Comparison of ENCODE assay signal across 34 cellular contexts in genomic region chr15:94943863-94944262, GRCh38.
"Had no signal": no experiment of that assay in that cellular context is flagged by ENCODE, and none has a peak within 500 bp of the region (broad histone marks: within the 10 kb centered on the region; RNA-seq: fewer than 3 reads in every experiment).

No MANE protein-coding gene starts in this region.

- H3K27ac ChIP-seq: KMS-11 had no signal

- H3K4me3 ChIP-seq: MG63 had no signal

- H3K9me3 ChIP-seq: MG63 had no signal

- H3K36me3 ChIP-seq: MG63 had no signal

- DNase-seq: Karpas-422, KG1, MG63, MM.1S, MV-4-11, NCI-H1048, NCI-H1092, NCI-H1092 treated with DMSO at 0.1 percent for 48 hours, NCI-H1105, NCI-H1105 treated with DMSO at 0.1 percent for 48 hours, NCI-H1417, NCI-H1417 treated with DMSO at 0.1 percent for 48 hours, NCI-H1436, NCI-H1436 treated with DMSO at 0.1 percent for 48 hours, NCI-H146, NCI-H1694, NCI-H1694 treated with DMSO at 0.1 percent for 48 hours, NCI-H187, NCI-H187 treated with DMSO at 0.1 percent for 48 hours, NCI-H1930, NCI-H2029, NCI-H2029 treated with DMSO at 0.1 percent for 48 hours, NCI-H2081, NCI-H2081 treated with DMSO at 0.1 percent for 48 hours, NCI-H2107, NCI-H2171, NCI-H2171 treated with DMSO at 0.1 percent for 48 hours, NCI-H2227 treated with DMSO at 0.1 percent for 48 hours, NCI-H226, NCI-H345, NCI-H446, NCI-H446 treated with DMSO at 0.1 percent for 48 hours, NCI-H510A had no signal

- H3K27me3 ChIP-seq: MG63 had no signal
